In genomic region chr2:33275689-33276444, GRCh38 we compare ENCODE assay signal across 7 cellular contexts.
DNase-seq lines count a peak whose midpoint lies in the region; ATAC-seq and TF ChIP-seq lines count a peak whose summit lies in the region.

No MANE protein-coding gene starts in this region.

- TF ChIP-seq CTCF in omental fat pad (IDR thresholded peaks at IDR 0.05), result no peak

- DNase-seq in HS-27A (ENCODE audit: low read depth) (peak; percentile 46), foreskin melanocyte (peak; percentile 20), NCI-H510A (lab: John Stamatoyannopoulos, UW) (no peak), NAMALWA (ENCODE audit: low spot score) (no peak), omental fat pad (ENCODE audit: low spot score) (no peak)
- peak; percentile 1 to 2 for DNase-seq in activated CD4-positive, alpha-beta T cell treated with anti-CD3 and anti-CD28 coated beads, Interleukin-2, amount 50 U/mL, for 24 hours (ENCODE audit: low read depth in 1 of 2, low spot score in 1 of 2)
- DNase-seq in stimulated activated CD8-positive, alpha-beta memory T cell treated with anti-CD3 and anti-CD28 coated beads, Interleukin-12 subunit alpha, Interleukin-12 subunit beta, amount 100 ng/mL, for 4 hours (ENCODE audit: low read depth), result peak; percentile 14

- no peak for ATAC-seq in omental fat pad (ENCODE audit: low FRiP score)

Comparison
In these comparisons a context has a peak if more than half of its experiments do, and no peak if none do; other contexts are left out.
1. DNase-seq: peak in HS-27A (single experiment), activated CD4-positive, alpha-beta T cell treated with anti-CD3 and anti-CD28 coated beads, Interleukin-2, amount 50 U/mL, for 24 hours (2 of 2), foreskin melanocyte (single experiment) and stimulated activated CD8-positive, alpha-beta memory T cell treated with anti-CD3 and anti-CD28 coated beads, Interleukin-12 subunit alpha, Interleukin-12 subunit beta, amount 100 ng/mL, for 4 hours (single experiment); none in NCI-H510A (single experiment), NAMALWA (single experiment) and omental fat pad (single experiment).